ENCODE assay signal across 6 cellular contexts in the genomic region with DNA sequence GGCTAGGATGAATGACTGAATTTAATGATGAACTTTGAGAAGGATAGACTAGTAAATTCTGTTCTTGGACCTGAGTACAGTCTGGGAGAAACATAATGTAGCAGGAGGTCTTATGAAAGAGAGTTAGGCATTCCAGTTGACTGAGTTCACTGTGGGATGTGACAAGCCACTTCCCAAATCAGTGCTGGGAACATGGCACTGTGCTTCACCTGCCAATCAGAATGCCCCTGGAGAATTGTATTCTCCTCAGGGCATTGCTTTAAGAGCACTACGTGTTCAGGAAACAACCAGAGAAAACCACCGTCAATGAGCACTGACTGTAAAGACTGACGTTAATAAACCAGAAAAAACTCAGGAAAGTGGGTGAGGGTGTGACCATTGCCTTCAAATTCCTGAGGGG. TPM values are rescaled to one million over a fixed set of nuclear protein-coding genes. Genes with fewer than 3 reads are reported as not detected.
DNase-seq lines count a peak whose midpoint lies in the region; ATAC-seq, FAIRE-seq and TF ChIP-seq lines count a peak whose summit lies in the region.

No MANE protein-coding gene starts in this region.

- H3K27ac ChIP-seq in astrocyte (ENCODE audit: low read depth, low read length) = peak overlapping the region; percentile 100

- H3K4me1 ChIP-seq in astrocyte (ENCODE audit: insufficient read depth, low read length) = peaks cover 18% of the 10 kb centered on the region

- intact Hi-C loops in natural killer cell (cut with micrococcal nuclease) = loop anchor here (2.0 kb wide), 2 partner anchors 43 to 73 kb away; partner anchors contain the start of genes CREB3 and TLN1

- TF ChIP-seq CTCF in astrocyte (IDR thresholded peaks at IDR 0.05; ENCODE audit: insufficient read depth, low read depth, low read length) = no peak
- TF ChIP-seq CTCF in natural killer cell (IDR thresholded peaks at IDR 0.05) = no peak

- FAIRE-seq in astrocyte (lab: Jason Lieb, UNC) = no peak

- H3K4me3 Mint-ChIP-seq in astrocyte (ENCODE audit: unreplicated experiment) = peak overlapping the region; percentile 87
- peak overlapping the region; percentile 97 for H3K4me3 Mint-ChIP-seq in natural killer cell

- peaks cover 6% of the 10 kb centered on the region for H3K36me3 ChIP-seq in astrocyte (ENCODE audit: insufficient read depth, low read length)

- H3K36me3 Mint-ChIP-seq in astrocyte (ENCODE audit: low read depth, unreplicated experiment) (peaks cover 1% of the 10 kb centered on the region), natural killer cell (peaks cover 6% of the 10 kb centered on the region)

- H2AFZ ChIP-seq in astrocyte (ENCODE audit: low read depth, low read length) = no peak overlapping the region

- H3K27me3 Mint-ChIP-seq in astrocyte (ENCODE audit: low read depth, unreplicated experiment) = no peaks in the 10 kb centered on the region
- peaks cover 3 to 8% of the 10 kb centered on the region in 2 donors for H3K27me3 Mint-ChIP-seq in natural killer cell (ENCODE audit: low read depth in 2 of 2)

- H3K4me3 ChIP-seq in astrocyte (ENCODE audit: insufficient read depth, low read depth, low read length) = peak overlapping the region; percentile 78

- ATAC-seq in natural killer cell (no peak), GM18873 (IDR thresholded peaks at IDR 0.05; ENCODE audit: low FRiP score, unreplicated experiment) (no peak)

- H3K79me2 ChIP-seq in astrocyte (ENCODE audit: insufficient read depth, low read length) = peaks cover 11% of the 10 kb centered on the region

- H3K9ac ChIP-seq in astrocyte (ENCODE audit: low read length) = peak overlapping the region; percentile 92

- no peaks in the 10 kb centered on the region for H3K9me3 Mint-ChIP-seq in astrocyte (ENCODE audit: unreplicated experiment)
- H3K9me3 Mint-ChIP-seq in natural killer cell = no peaks in the 10 kb centered on the region

- peaks cover 12% of the 10 kb centered on the region for H3K4me1 Mint-ChIP-seq in astrocyte (ENCODE audit: low read depth, unreplicated experiment)
- H3K4me1 Mint-ChIP-seq in natural killer cell = peaks cover 72 to 84% of the 10 kb centered on the region in 2 donors

- no peaks in the 10 kb centered on the region for H3K9me3 ChIP-seq in astrocyte (ENCODE audit: insufficient read depth, low read depth, low read length)

- H3K27ac Mint-ChIP-seq in astrocyte (ENCODE audit: unreplicated experiment) (peak overlapping the region; percentile 35), natural killer cell (peak overlapping the region; percentile 95 to 100)

- no peaks in the 10 kb centered on the region for H3K27me3 ChIP-seq in astrocyte (ENCODE audit: insufficient read depth, low read length)

- H4K20me1 ChIP-seq in astrocyte (ENCODE audit: insufficient read depth, low read length) = peaks cover 8% of the 10 kb centered on the region

- DNase-seq in H4 (ENCODE audit: low spot score) = peak; percentile 63
- peak; percentile 42 for DNase-seq in astrocyte (ENCODE audit: low read depth)
- no peak for DNase-seq in natural killer cell
- no peak for DNase-seq in NCI-H2107 treated with DMSO at 0.1 percent for 48 hours (lab: John Stamatoyannopoulos, UW; ENCODE audit: unreplicated experiment)
- no peak for DNase-seq in NK-92 treated with Interleukin-12 subunit alpha and Interleukin-12 subunit beta, amount 100 ng/mL, for 24 hours (lab: John Stamatoyannopoulos, UW)

- peak overlapping the region; percentile 86 for H3K4me2 ChIP-seq in astrocyte (ENCODE audit: low read length)

RNA-seq across cellular contexts. Expression of gene CCDC107, which starts 1.2 kb away (rescaled TPM):
- 6.3 and 7.9 TPM in 2 replicates for total RNA-seq in H4 (2014; rRNA removed; shearing (Covaris generic))
- total RNA-seq in astrocyte (15.5 and 18.8 TPM in 2 replicates), natural killer cell (10 to 100 TPM; 30.9 to 37.9 (median 36.8) TPM)

RNA-seq across cellular contexts. Expression of gene RMRP, which starts 1.5 kb away (rescaled TPM):
- 4,639 and 15,849 TPM in 2 replicates for total RNA-seq in H4 (2014; rRNA removed; shearing (Covaris generic))
- 13,402 and 14,410 TPM in 2 replicates for total RNA-seq in astrocyte
- total RNA-seq in natural killer cell = 1,000 to 10,000 TPM; 5,042 to 6,602 (median 5,874) TPM

RNA-seq across cellular contexts. Expression of gene ARHGEF39, which starts 5.7 kb away (rescaled TPM):
- 16.9 and 44.9 TPM in 2 replicates for total RNA-seq in H4 (2014; rRNA removed; shearing (Covaris generic))
- total RNA-seq in astrocyte (0.53 and 1.0 TPM in 2 replicates), natural killer cell (1 to 10 TPM; 1.3 to 3.2 (median 1.5) TPM)

RNA-seq across cellular contexts. Expression of gene SIT1, which starts 8.6 kb away (rescaled TPM):
- not detected in 2 replicates for total RNA-seq in H4 (2014; rRNA removed; shearing (Covaris generic))
- not detected in 2 replicates for total RNA-seq in astrocyte
- total RNA-seq in natural killer cell = 1 to 10 TPM in 2 of 3 donors, not detected in 1; 1.2 to 1.4 TPM

RNA-seq across cellular contexts. Expression of gene CA9, which starts 14.4 kb away (rescaled TPM):
- total RNA-seq in H4 (2014; rRNA removed; shearing (Covaris generic)) = 1.3 and 2.1 TPM in 2 replicates
- total RNA-seq in astrocyte (not detected in 2 replicates), natural killer cell (not detected)

Comparison
In these comparisons a context has a peak if more than half of its experiments do, and no peak if none do; other contexts are left out.
1. DNase-seq: peak in H4 (single experiment) and astrocyte (single experiment); none in natural killer cell (single experiment), NCI-H2107 treated with DMSO at 0.1 percent for 48 hours (single experiment) and NK-92 treated with Interleukin-12 subunit alpha and Interleukin-12 subunit beta, amount 100 ng/mL, for 24 hours (single experiment).